In the genomic region with DNA sequence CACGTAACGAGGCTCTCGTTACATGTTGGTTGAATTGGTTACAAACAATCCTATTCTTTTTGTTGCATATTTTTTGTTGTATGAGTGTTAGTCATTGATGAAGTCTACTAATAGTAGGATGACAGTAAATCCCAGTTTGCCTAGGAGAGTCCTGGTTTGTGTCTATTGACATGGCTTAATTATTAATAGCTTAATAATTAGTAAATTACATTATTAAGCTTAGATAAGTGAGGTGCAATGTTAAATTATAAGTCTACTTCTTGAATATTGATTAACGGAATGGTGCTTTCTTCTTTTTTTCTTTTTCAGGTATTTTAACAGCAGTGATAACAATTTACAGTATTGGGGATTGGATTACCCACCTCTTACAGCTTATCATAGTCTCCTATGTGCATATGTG, we compare ENCODE assay signal across 8 cellular contexts.
"Had no signal": no experiment of that assay in that cellular context is flagged by ENCODE, and none has a peak within 500 bp of the region (broad histone marks: within the 10 kb centered on the region; RNA-seq: fewer than 3 reads in every experiment).

No MANE protein-coding gene starts in this region.

- ATAC-seq: GM12878 had no signal

- FAIRE-seq: G401.6, GM12878, GM12891, GM12892, GM18507, GM19239 had no signal

- H3K4me3 ChIP-seq: GM12878 had no signal

- DNase-seq: GDM1, GF-D8 had no signal
